In the genomic region with DNA sequence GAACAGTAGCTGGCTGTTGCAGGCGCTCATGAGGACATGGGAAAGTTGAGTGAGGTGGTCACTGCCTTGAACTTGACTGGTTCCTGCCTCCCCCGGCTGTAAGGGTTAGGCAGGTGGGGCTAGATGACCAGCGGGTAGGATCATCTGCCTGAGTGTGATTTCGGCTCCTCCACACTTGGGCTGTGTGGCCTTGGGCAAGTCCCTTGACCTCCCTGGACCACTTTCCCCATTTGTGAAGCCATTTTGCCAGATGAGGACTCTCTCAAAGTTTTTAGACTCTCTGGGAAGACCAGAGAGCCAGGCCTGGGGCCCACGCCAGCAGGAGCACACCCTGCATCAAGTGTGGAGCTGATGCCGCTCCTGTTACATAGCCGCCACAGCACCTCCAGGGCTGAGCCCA, we compare ENCODE assay signal across 13 cellular contexts. TPM values are rescaled to one million over a fixed set of nuclear protein-coding genes. Genes with fewer than 3 reads are reported as not detected.
A peak's percentile ranks its signal among the peaks of the same experiment; 100 is the strongest.
DNase-seq lines count a peak whose midpoint lies in the region; ATAC-seq, FAIRE-seq and TF ChIP-seq lines count a peak whose summit lies in the region.
"Had no signal": no experiment of that assay in that cellular context is flagged by ENCODE, and none has a peak within 500 bp of the region (broad histone marks: within the 10 kb centered on the region; RNA-seq: fewer than 3 reads in every experiment).

No MANE protein-coding gene starts in this region.

- DNase-seq in Karpas-422 (no peak), kidney (no peak)
- DNase-seq: mesendoderm, NCI-H1048, OCI-M1 had no signal

- peak overlapping the region; percentile 63 for H3K4me2 ChIP-seq in Karpas-422 (ENCODE audit: low read depth, low read length, poor library complexity, severe bottlenecking)

- ATAC-seq in HG03095 (IDR thresholded peaks at IDR 0.05; ENCODE audit: unreplicated experiment) (no peak), GM18498 (IDR thresholded peaks at IDR 0.05; ENCODE audit: unreplicated experiment) (no peak), GM19452 (IDR thresholded peaks at IDR 0.05; ENCODE audit: unreplicated experiment) (no peak)
- ATAC-seq: K562 had no signal

- no peak for FAIRE-seq in kidney (lab: Jason Lieb, UNC)
- FAIRE-seq: K562 had no signal

- peak overlapping the region; percentile 81 for H3K27ac ChIP-seq in 22Rv1
- H3K27ac ChIP-seq in Karpas-422 (ENCODE audit: low read length), result peak overlapping the region; percentile 52
- peak overlapping the region; percentile 1 to 43 for H3K27ac ChIP-seq in kidney (ENCODE audit: low read depth in 2 of 2, low read length in 2 of 2)
- H3K27ac ChIP-seq: SJCRH30 had no signal

- peaks cover 93% of the 10 kb centered on the region for H3K79me2 ChIP-seq in Karpas-422 (ENCODE audit: low read length)

- no peak for TF ChIP-seq CTCF in 22Rv1 (IDR thresholded peaks at IDR 0.05)
- TF ChIP-seq CTCF in kidney (IDR thresholded peaks at IDR 0.05; ENCODE audit: borderline replicate concordance, extremely low read depth, insufficient read depth), result no peak

- no peaks in the 10 kb centered on the region for H3K9me2 ChIP-seq in Karpas-422 (replicated peaks; ENCODE audit: insufficient read depth, low read length)

- H3K36me3 ChIP-seq in Karpas-422 (ENCODE audit: insufficient read depth, low read length) (no peaks in the 10 kb centered on the region), kidney (ENCODE audit: control insufficient read depth in 1 of 2, insufficient read depth in 2 of 2, low read length in 2 of 2) (no peaks in the 10 kb centered on the region)
- H3K36me3 ChIP-seq: right atrium auricular region, SJCRH30 had no signal

- no peak overlapping the region for H2AFZ ChIP-seq in Karpas-422 (ENCODE audit: low read length)

- H4K20me1 ChIP-seq in Karpas-422 (ENCODE audit: insufficient read depth, low read depth, low read length), result peaks cover 27% of the 10 kb centered on the region

- H3K4me1 ChIP-seq in Karpas-422 (ENCODE audit: low read length) (peaks cover 28% of the 10 kb centered on the region), kidney (ENCODE audit: control insufficient read depth in 1 of 2, insufficient read depth in 1 of 2, low read depth in 1 of 2, low read length in 2 of 2) (peaks cover 72% of the 10 kb centered on the region in 2 donors)

- intact Hi-C loops in kidney (cut with DNase I), result no loop called here

- H3K4me3 ChIP-seq in Karpas-422 (ENCODE audit: low read length), result peak overlapping the region; percentile 43; the same call in 1 of the 2 replicates
- no peak overlapping the region for H3K4me3 ChIP-seq in kidney (ENCODE audit: low read length in 2 of 2)
- H3K4me3 ChIP-seq: K562, SJCRH30 had no signal

- no peaks in the 10 kb centered on the region for H3K27me3 ChIP-seq in Karpas-422 (ENCODE audit: low read length)
- H3K27me3 ChIP-seq: right atrium auricular region, SJCRH30 had no signal

- H3K9ac ChIP-seq in Karpas-422 (ENCODE audit: low read length) (peak overlapping the region; percentile 35), kidney (ENCODE audit: low read length in 2 of 2) (peak overlapping the region in 1 of 2 donors; percentile 22)

- no peaks in the 10 kb centered on the region for H3K9me3 ChIP-seq in Karpas-422 (ENCODE audit: low read length)
- no peaks in the 10 kb centered on the region for H3K9me3 ChIP-seq in kidney (ENCODE audit: control insufficient read depth in 1 of 2, low read length in 2 of 2)
- H3K9me3 ChIP-seq: right atrium auricular region, SJCRH30 had no signal

RNA-seq across cellular contexts. Expression of gene PPP1R37, which starts 9.5 kb away (rescaled TPM):
- 8.0 and 21.0 TPM in 2 replicates for total RNA-seq in Karpas-422 (2014; rRNA removed; shearing (Covaris generic); ENCODE audit: low replicate concordance)
- 33.0 TPM for total RNA-seq in kidney
- polyA plus RNA-seq in kidney (ENCODE audit: insufficient read depth, low read depth, low replicate concordance), result 21.6 TPM

RNA-seq across cellular contexts. Expression of gene GEMIN7, which starts 23.4 kb away (rescaled TPM):
- total RNA-seq in Karpas-422 (2014; rRNA removed; shearing (Covaris generic); ENCODE audit: low replicate concordance), result 85.2 and 91.1 TPM in 2 replicates
- total RNA-seq in kidney, result 17.2 TPM
- polyA plus RNA-seq in kidney (ENCODE audit: insufficient read depth, low read depth, low replicate concordance), result 32.2 TPM

RNA-seq across cellular contexts. Expression of gene ZNF296, which starts 26.2 kb away (rescaled TPM):
- 3.9 and 4.7 TPM in 2 replicates for total RNA-seq in Karpas-422 (2014; rRNA removed; shearing (Covaris generic); ENCODE audit: low replicate concordance)
- 2.1 TPM for total RNA-seq in kidney
- polyA plus RNA-seq in kidney (ENCODE audit: insufficient read depth, low read depth, low replicate concordance), result 1.2 TPM
- total RNA-seq: H4, SJCRH30 had no signal

RNA-seq across cellular contexts. Expression of gene NKPD1, which starts 58.3 kb away (rescaled TPM):
- total RNA-seq in Karpas-422 (2014; rRNA removed; shearing (Covaris generic); ENCODE audit: low replicate concordance), result 1.2 TPM in 1 of 2 replicates, not detected in the other
- total RNA-seq in kidney, result 0.09 TPM
- polyA plus RNA-seq in kidney (ENCODE audit: insufficient read depth, low read depth, low replicate concordance), result not detected
- total RNA-seq: SJCRH30 had no signal

Comparison
In these comparisons a context has a peak if more than half of its experiments do, and no peak if none do; other contexts are left out.
1. H3K27ac ChIP-seq: peak in every context shown above with its lines; median percentile 81 in 22Rv1; 52 in Karpas-422; 22 in kidney.